Comparison of ENCODE assay signal across 1 cellular context in the genomic region with DNA sequence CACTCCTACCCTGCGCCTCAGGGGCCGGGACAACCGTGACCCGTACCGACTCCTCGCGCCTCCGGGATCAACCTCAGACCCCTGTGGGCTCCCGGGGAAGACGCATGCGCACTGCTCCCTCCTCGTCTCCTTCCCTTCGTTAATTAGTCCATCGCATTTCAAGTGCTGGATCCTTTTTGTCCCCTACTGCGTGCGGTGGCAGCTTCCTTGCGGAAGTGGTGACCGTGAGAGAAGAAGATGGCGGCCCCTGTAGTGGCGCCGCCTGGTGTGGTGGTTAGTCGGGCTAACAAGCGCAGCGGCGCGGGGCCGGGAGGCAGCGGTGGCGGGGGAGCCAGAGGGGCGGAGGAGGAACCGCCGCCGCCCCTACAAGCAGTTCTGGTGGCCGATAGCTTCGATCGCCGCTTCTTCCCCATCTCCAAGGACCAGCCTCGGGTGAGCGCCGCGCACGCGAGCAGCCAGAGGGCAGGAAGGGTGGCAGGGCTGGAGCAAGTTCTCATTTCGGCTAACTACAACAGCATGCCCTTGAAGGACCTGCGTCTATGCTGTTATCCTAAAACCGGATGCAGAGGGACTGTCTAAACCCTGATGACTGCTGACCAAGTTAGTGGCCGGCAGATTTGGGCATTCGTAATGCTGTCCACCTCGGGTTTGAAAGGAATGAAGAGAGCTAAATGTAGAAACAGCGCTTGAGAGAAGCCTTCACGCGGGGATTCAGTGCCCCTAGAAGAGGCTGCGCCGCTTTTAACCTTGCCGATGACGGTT.
TF ChIP-seq lines count a peak whose summit lies in the region.

A gene (plus strand): TSS at position 210 of the 762 bp plus-strand sequence. CDS start 28 bp downstream, at position 238.

TF ChIP-seq in HepG2, 621 proteins besides CTCF, POLR2A, EP300 and RAD21 (continued from another document and continues in another):
- TF ChIP-seq, protein P1, sequence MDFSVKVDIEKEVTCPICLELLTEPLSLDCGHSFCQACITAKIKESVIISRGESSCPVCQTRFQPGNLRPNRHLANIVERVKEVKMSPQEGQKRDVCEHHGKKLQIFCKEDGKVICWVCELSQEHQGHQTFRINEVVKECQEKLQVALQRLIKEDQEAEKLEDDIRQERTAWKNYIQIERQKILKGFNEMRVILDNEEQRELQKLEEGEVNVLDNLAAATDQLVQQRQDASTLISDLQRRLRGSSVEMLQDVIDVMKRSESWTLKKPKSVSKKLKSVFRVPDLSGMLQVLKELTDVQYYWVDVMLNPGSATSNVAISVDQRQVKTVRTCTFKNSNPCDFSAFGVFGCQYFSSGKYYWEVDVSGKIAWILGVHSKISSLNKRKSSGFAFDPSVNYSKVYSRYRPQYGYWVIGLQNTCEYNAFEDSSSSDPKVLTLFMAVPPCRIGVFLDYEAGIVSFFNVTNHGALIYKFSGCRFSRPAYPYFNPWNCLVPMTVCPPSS (IDR thresholded peaks at IDR 0.05) = no peak
- peak; percentile 98 for TF ChIP-seq YY1 (IDR thresholded peaks at IDR 0.05; ENCODE audit: insufficient read depth, insufficient replicate concordance, low read depth, low read length)
- TF ChIP-seq ZNF749 (CRISPR knock-in tag; IDR thresholded peaks at IDR 0.05; ENCODE audit: borderline replicate concordance) = 0 out of 2 replicates have a peak, but pooled peaks have one; percentile 53
- no peak for TF ChIP-seq ZNF557 (CRISPR knock-in tag; IDR thresholded peaks at IDR 0.05)
- peak; percentile 93 for TF ChIP-seq HOXA3 (CRISPR knock-in tag; IDR thresholded peaks at IDR 0.05)
- peak; percentile 49; the same call in 1 of the 2 replicates for TF ChIP-seq ZNF619 (CRISPR knock-in tag; IDR thresholded peaks at IDR 0.05)
- no peak for TF ChIP-seq HNRNPH1 (optimal IDR thresholded peaks at IDR 0.05; ENCODE audit: low read depth, low read length)
- TF ChIP-seq, protein P2, sequence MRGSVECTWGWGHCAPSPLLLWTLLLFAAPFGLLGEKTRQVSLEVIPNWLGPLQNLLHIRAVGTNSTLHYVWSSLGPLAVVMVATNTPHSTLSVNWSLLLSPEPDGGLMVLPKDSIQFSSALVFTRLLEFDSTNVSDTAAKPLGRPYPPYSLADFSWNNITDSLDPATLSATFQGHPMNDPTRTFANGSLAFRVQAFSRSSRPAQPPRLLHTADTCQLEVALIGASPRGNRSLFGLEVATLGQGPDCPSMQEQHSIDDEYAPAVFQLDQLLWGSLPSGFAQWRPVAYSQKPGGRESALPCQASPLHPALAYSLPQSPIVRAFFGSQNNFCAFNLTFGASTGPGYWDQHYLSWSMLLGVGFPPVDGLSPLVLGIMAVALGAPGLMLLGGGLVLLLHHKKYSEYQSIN (CRISPR knock-in tag; IDR thresholded peaks at IDR 0.05; ENCODE audit: borderline replicate concordance) = no peak
- 0 out of 2 replicates have a peak, but pooled peaks have one; percentile 11 for TF ChIP-seq HNF4A (CRISPR knock-in tag; IDR thresholded peaks at IDR 0.05)
- TF ChIP-seq TOE1 (CRISPR knock-in tag; IDR thresholded peaks at IDR 0.05) = no peak
- no peak for TF ChIP-seq ZNF24 (IDR thresholded peaks at IDR 0.05)
- no peak for TF ChIP-seq SNRNP70 (IDR thresholded peaks at IDR 0.05; ENCODE audit: low read depth, low read length)
- peak; percentile 55; the same call in 1 of the 2 replicates for TF ChIP-seq BRD4 (CRISPR knock-in tag; IDR thresholded peaks at IDR 0.05)
- TF ChIP-seq ZNF567 (CRISPR knock-in tag; IDR thresholded peaks at IDR 0.05; ENCODE audit: borderline replicate concordance) = no peak
- TF ChIP-seq ZNF253 (CRISPR knock-in tag; IDR thresholded peaks at IDR 0.05; ENCODE audit: borderline replicate concordance) = peak; percentile 10; the same call in 1 of the 2 replicates
- TF ChIP-seq ZNF747 (CRISPR knock-in tag; IDR thresholded peaks at IDR 0.05; ENCODE audit: borderline replicate concordance) = peak; percentile 80
- TF ChIP-seq, protein P3, sequence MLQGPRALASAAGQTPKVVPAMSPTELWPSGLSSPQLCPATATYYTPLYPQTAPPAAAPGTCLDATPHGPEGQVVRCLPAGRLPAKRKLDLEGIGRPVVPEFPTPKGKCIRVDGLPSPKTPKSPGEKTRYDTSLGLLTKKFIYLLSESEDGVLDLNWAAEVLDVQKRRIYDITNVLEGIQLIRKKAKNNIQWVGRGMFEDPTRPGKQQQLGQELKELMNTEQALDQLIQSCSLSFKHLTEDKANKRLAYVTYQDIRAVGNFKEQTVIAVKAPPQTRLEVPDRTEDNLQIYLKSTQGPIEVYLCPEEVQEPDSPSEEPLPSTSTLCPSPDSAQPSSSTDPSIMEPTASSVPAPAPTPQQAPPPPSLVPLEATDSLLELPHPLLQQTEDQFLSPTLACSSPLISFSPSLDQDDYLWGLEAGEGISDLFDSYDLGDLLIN (CRISPR knock-in tag; IDR thresholded peaks at IDR 0.05; ENCODE audit: borderline replicate concordance) = peak; percentile 15; the same call in 1 of the 2 replicates
- TF ChIP-seq MYC (CRISPR knock-in tag; IDR thresholded peaks at IDR 0.05; ENCODE audit: borderline replicate concordance) = peak; percentile 94
- TF ChIP-seq, protein P4, sequence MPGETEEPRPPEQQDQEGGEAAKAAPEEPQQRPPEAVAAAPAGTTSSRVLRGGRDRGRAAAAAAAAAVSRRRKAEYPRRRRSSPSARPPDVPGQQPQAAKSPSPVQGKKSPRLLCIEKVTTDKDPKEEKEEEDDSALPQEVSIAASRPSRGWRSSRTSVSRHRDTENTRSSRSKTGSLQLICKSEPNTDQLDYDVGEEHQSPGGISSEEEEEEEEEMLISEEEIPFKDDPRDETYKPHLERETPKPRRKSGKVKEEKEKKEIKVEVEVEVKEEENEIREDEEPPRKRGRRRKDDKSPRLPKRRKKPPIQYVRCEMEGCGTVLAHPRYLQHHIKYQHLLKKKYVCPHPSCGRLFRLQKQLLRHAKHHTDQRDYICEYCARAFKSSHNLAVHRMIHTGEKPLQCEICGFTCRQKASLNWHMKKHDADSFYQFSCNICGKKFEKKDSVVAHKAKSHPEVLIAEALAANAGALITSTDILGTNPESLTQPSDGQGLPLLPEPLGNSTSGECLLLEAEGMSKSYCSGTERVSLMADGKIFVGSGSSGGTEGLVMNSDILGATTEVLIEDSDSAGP (CRISPR knock-in tag; IDR thresholded peaks at IDR 0.05; ENCODE audit: borderline replicate concordance) = peak; percentile 90; the same call in 1 of the 2 replicates
- no peak; the same call in 1 of the 2 replicates for TF ChIP-seq ZNF451 (CRISPR knock-in tag; IDR thresholded peaks at IDR 0.05)
- TF ChIP-seq ZNF644 (CRISPR knock-in tag; IDR thresholded peaks at IDR 0.05; ENCODE audit: low read depth) = no peak
- no peak for TF ChIP-seq TMF1 (CRISPR knock-in tag; IDR thresholded peaks at IDR 0.05; ENCODE audit: low read depth)
- TF ChIP-seq ZMAT3 (CRISPR knock-in tag; conservative IDR thresholded peaks at IDR 0.05) = peak; percentile 82
- no peak for TF ChIP-seq GTF2F1 (IDR thresholded peaks at IDR 0.05; ENCODE audit: low read length)
- TF ChIP-seq RELA (CRISPR knock-in tag; IDR thresholded peaks at IDR 0.05) = no peak
- no peak for TF ChIP-seq BRCA1 (CRISPR knock-in tag; IDR thresholded peaks at IDR 0.05)
- TF ChIP-seq ZMYM4 (CRISPR knock-in tag; IDR thresholded peaks at IDR 0.05) = peak; percentile 86
- TF ChIP-seq MIER3 (CRISPR knock-in tag; IDR thresholded peaks at IDR 0.05; ENCODE audit: borderline replicate concordance) = peak; percentile 94; the same call in 1 of the 2 replicates
- TF ChIP-seq GFI1 (CRISPR knock-in tag; IDR thresholded peaks at IDR 0.05; ENCODE audit: borderline replicate concordance) = peak; percentile 41; the same call in 1 of the 2 replicates
- TF ChIP-seq SYNCRIP (IDR thresholded peaks at IDR 0.05; ENCODE audit: insufficient read depth, low read depth, low read length) = no peak
- TF ChIP-seq, protein P5, sequence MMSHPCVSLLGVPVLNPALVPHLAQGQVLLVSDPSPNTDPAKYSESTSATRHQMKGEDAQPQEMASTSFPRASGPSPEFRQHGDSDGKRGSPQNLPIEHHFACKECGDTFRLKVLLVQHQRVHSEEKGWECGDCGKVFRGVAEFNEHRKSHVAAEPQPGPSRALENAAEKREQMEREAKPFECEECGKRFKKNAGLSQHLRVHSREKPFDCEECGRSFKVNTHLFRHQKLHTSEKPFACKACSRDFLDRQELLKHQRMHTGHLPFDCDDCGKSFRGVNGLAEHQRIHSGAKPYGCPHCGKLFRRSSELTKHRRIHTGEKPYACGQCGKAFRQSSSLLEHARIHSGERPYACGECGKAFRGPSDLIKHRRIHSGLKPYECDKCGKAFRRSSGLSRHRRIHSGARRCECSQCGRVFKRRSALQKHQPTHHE (CRISPR knock-in tag; IDR thresholded peaks at IDR 0.05; ENCODE audit: borderline replicate concordance) = peak; percentile 82; the same call in 1 of the 2 replicates
- TF ChIP-seq EED (CRISPR knock-in tag; IDR thresholded peaks at IDR 0.05) = no peak
- TF ChIP-seq ZNF326 (CRISPR knock-in tag; IDR thresholded peaks at IDR 0.05; ENCODE audit: borderline replicate concordance) = no peak
- peak; percentile 90 for TF ChIP-seq ZNF607 (CRISPR knock-in tag; IDR thresholded peaks at IDR 0.05; ENCODE audit: borderline replicate concordance)
- peak; percentile 70 for TF ChIP-seq CEBPG (CRISPR knock-in tag; IDR thresholded peaks at IDR 0.05)
- TF ChIP-seq TBP (CRISPR knock-in tag; IDR thresholded peaks at IDR 0.05) = no peak
- TF ChIP-seq, protein P6, sequence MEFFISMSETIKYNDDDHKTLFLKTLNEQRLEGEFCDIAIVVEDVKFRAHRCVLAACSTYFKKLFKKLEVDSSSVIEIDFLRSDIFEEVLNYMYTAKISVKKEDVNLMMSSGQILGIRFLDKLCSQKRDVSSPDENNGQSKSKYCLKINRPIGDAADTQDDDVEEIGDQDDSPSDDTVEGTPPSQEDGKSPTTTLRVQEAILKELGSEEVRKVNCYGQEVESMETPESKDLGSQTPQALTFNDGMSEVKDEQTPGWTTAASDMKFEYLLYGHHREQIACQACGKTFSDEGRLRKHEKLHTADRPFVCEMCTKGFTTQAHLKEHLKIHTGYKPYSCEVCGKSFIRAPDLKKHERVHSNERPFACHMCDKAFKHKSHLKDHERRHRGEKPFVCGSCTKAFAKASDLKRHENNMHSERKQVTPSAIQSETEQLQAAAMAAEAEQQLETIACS (CRISPR knock-in tag; IDR thresholded peaks at IDR 0.05) = 0 out of 2 replicates have a peak, but pooled peaks have one; percentile 12
- TF ChIP-seq ZSCAN21 (CRISPR knock-in tag; IDR thresholded peaks at IDR 0.05; ENCODE audit: borderline replicate concordance) = 0 out of 2 replicates have a peak, but pooled peaks have one; percentile 69
- TF ChIP-seq, protein P7, sequence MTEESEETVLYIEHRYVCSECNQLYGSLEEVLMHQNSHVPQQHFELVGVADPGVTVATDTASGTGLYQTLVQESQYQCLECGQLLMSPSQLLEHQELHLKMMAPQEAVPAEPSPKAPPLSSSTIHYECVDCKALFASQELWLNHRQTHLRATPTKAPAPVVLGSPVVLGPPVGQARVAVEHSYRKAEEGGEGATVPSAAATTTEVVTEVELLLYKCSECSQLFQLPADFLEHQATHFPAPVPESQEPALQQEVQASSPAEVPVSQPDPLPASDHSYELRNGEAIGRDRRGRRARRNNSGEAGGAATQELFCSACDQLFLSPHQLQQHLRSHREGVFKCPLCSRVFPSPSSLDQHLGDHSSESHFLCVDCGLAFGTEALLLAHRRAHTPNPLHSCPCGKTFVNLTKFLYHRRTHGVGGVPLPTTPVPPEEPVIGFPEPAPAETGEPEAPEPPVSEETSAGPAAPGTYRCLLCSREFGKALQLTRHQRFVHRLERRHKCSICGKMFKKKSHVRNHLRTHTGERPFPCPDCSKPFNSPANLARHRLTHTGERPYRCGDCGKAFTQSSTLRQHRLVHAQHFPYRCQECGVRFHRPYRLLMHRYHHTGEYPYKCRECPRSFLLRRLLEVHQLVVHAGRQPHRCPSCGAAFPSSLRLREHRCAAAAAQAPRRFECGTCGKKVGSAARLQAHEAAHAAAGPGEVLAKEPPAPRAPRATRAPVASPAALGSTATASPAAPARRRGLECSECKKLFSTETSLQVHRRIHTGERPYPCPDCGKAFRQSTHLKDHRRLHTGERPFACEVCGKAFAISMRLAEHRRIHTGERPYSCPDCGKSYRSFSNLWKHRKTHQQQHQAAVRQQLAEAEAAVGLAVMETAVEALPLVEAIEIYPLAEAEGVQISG (CRISPR knock-in tag; IDR thresholded peaks at IDR 0.05) = peak; percentile 98
- TF ChIP-seq ZNF589 (CRISPR knock-in tag; conservative IDR thresholded peaks at IDR 0.05) = 0 out of 2 replicates have a peak, but pooled peaks have one; percentile 54
- TF ChIP-seq SOX5 (CRISPR knock-in tag; IDR thresholded peaks at IDR 0.05; ENCODE audit: borderline replicate concordance) = peak; percentile 40; the same call in 1 of the 2 replicates
- peak; percentile 32 for TF ChIP-seq IKZF4 (CRISPR knock-in tag; IDR thresholded peaks at IDR 0.05; ENCODE audit: borderline replicate concordance, low read depth, not compliant biosample characterization)
- TF ChIP-seq NCOA1 (CRISPR knock-in tag; IDR thresholded peaks at IDR 0.05) = no peak; the same call in 1 of the 2 replicates
- no peak; the same call in 1 of the 2 replicates for TF ChIP-seq ZNF605 (CRISPR knock-in tag; IDR thresholded peaks at IDR 0.05)
- TF ChIP-seq WIZ (CRISPR knock-in tag; IDR thresholded peaks at IDR 0.05) = no peak
- no peak for TF ChIP-seq SMARCC2 (IDR thresholded peaks at IDR 0.05)
- TF ChIP-seq ZNF484 (CRISPR knock-in tag; IDR thresholded peaks at IDR 0.05; ENCODE audit: borderline replicate concordance, low read depth) = no peak
- TF ChIP-seq, protein P8, sequence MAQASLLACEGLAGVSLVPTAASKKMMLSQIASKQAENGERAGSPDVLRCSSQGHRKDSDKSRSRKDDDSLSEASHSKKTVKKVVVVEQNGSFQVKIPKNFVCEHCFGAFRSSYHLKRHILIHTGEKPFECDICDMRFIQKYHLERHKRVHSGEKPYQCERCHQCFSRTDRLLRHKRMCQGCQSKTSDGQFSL (CRISPR knock-in tag; IDR thresholded peaks at IDR 0.05) = no peak
- TF ChIP-seq, protein P9, sequence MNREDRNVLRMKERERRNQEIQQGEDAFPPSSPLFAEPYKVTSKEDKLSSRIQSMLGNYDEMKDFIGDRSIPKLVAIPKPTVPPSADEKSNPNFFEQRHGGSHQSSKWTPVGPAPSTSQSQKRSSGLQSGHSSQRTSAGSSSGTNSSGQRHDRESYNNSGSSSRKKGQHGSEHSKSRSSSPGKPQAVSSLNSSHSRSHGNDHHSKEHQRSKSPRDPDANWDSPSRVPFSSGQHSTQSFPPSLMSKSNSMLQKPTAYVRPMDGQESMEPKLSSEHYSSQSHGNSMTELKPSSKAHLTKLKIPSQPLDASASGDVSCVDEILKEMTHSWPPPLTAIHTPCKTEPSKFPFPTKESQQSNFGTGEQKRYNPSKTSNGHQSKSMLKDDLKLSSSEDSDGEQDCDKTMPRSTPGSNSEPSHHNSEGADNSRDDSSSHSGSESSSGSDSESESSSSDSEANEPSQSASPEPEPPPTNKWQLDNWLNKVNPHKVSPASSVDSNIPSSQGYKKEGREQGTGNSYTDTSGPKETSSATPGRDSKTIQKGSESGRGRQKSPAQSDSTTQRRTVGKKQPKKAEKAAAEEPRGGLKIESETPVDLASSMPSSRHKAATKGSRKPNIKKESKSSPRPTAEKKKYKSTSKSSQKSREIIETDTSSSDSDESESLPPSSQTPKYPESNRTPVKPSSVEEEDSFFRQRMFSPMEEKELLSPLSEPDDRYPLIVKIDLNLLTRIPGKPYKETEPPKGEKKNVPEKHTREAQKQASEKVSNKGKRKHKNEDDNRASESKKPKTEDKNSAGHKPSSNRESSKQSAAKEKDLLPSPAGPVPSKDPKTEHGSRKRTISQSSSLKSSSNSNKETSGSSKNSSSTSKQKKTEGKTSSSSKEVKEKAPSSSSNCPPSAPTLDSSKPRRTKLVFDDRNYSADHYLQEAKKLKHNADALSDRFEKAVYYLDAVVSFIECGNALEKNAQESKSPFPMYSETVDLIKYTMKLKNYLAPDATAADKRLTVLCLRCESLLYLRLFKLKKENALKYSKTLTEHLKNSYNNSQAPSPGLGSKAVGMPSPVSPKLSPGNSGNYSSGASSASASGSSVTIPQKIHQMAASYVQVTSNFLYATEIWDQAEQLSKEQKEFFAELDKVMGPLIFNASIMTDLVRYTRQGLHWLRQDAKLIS (CRISPR knock-in tag; IDR thresholded peaks at IDR 0.05) = no peak
